9 cellular contexts compared by ENCODE assay signal in genomic region chr12:30796508-30796780, GRCh38. TPM values are rescaled to one million over a fixed set of nuclear protein-coding genes. Genes with fewer than 3 reads are reported as not detected.
A peak's percentile ranks its signal among the peaks of the same experiment; 100 is the strongest.
DNase-seq lines count a peak whose midpoint lies in the region; ATAC-seq, FAIRE-seq and TF ChIP-seq lines count a peak whose summit lies in the region.
"Had no signal": no experiment of that assay in that cellular context is flagged by ENCODE, and none has a peak within 500 bp of the region (broad histone marks: within the 10 kb centered on the region; RNA-seq: fewer than 3 reads in every experiment).

No MANE protein-coding gene starts in this region.

- CTCF ChIA-PET in WTC11 (lab: Charles Lee), result interaction anchor here (0.6 to 4.5 kb wide), 7 partner anchors 9 to 100 kb away, joined by 3 to 59 read pairs (median 4); partner anchors contain the start of genes CAPRIN2 and IPO8

- no peaks in the 10 kb centered on the region for H3K36me3 ChIP-seq in pancreas

- ATAC-seq in HG03139 (IDR thresholded peaks at IDR 0.05; ENCODE audit: unreplicated experiment) (peak; percentile 16), WTC11 (peak; percentile 62), pancreas (peak; percentile 63 to 83 (median 74)), HG03571 (IDR thresholded peaks at IDR 0.05; ENCODE audit: unreplicated experiment) (no peak)

- H3K27ac Mint-ChIP-seq in WTC11 (no peak overlapping the region), glutamatergic neuron (ENCODE audit: unreplicated experiment) (no peak overlapping the region)

- H3K4me3 Mint-ChIP-seq in WTC11, result peak overlapping the region; percentile 78
- peak overlapping the region; percentile 82 for H3K4me3 Mint-ChIP-seq in glutamatergic neuron (ENCODE audit: unreplicated experiment)

- H3K4me1 ChIP-seq in pancreas, result no peaks in the 10 kb centered on the region

- WGBS in pancreas, 2 donors, result 1% methylated on average over 17 to 19 of the region's 19 CpGs

- H3K27me3 ChIP-seq in pancreas, result no peaks in the 10 kb centered on the region

- no peak for FAIRE-seq in pancreas (lab: Jason Lieb, UNC)
- FAIRE-seq: A204.1 had no signal

- H3K9me3 Mint-ChIP-seq in WTC11, result peaks cover 7% of the 10 kb centered on the region
- no peaks in the 10 kb centered on the region for H3K9me3 Mint-ChIP-seq in glutamatergic neuron (ENCODE audit: unreplicated experiment)

- no peak overlapping the region for H3K27ac ChIP-seq in pancreas

- POLR2A ChIA-PET in WTC11 (lab: Charles Lee), result interaction anchor here (1.0 to 3.1 kb wide), 5 partner anchors 9 to 101 kb away, joined by 3 to 37 read pairs (median 6); partner anchors contain the start of genes CAPRIN2 and IPO8

- H3K9me3 ChIP-seq in pancreas, result no peaks in the 10 kb centered on the region

- peaks cover 24% of the 10 kb centered on the region for H3K36me3 Mint-ChIP-seq in WTC11
- H3K36me3 Mint-ChIP-seq in glutamatergic neuron (ENCODE audit: unreplicated experiment), result peaks cover 3% of the 10 kb centered on the region

- intact Hi-C loops in pancreas (cut with DNase I), result no loop called here

- DNase-seq in DMS79 (lab: John Stamatoyannopoulos, UW) (peak; percentile 45), DMS79 treated with DMSO at 0.1 percent for 48 hours (lab: John Stamatoyannopoulos, UW) (no peak), WTC11 (ENCODE audit: low spot score) (peak; percentile 70), glutamatergic neuron (no peak), pancreas (peak in 4 of 6 donors; percentile 28 to 76 (median 34)), middle frontal gyrus (ENCODE audit: extremely low spot score, low spot score) (no peak)

- no peak for TF ChIP-seq CTCF in WTC11 (IDR thresholded peaks at IDR 0.05)
- TF ChIP-seq CTCF in glutamatergic neuron (IDR thresholded peaks at IDR 0.05; ENCODE audit: partially characterized antibody, unreplicated experiment), result no peak
- no peak for TF ChIP-seq CTCF in pancreas (IDR thresholded peaks at IDR 0.05)

- H3K4me3 ChIP-seq in pancreas, result peak overlapping the region; percentile 38 to 76 (median 56)

- peaks cover 17% of the 10 kb centered on the region for H3K27me3 Mint-ChIP-seq in WTC11 (ENCODE audit: low read depth)
- peaks cover 11% of the 10 kb centered on the region for H3K27me3 Mint-ChIP-seq in glutamatergic neuron (ENCODE audit: unreplicated experiment)

- H3K4me1 Mint-ChIP-seq in WTC11 (peaks cover 51% of the 10 kb centered on the region), glutamatergic neuron (ENCODE audit: low read depth, unreplicated experiment) (peaks cover 3% of the 10 kb centered on the region)

TF ChIP-seq in WTC11, 78 proteins besides CTCF, POLR2A, EP300 and RAD21:
- 0 out of 2 replicates have a peak, but pooled peaks have one; percentile 22 for TF ChIP-seq ETV6 (CRISPR knock-in tag; IDR thresholded peaks at IDR 0.05)
- TF ChIP-seq E2F4 (CRISPR knock-in tag; IDR thresholded peaks at IDR 0.05; ENCODE audit: borderline replicate concordance, low read depth), result no peak
- no peak for TF ChIP-seq GTF2I (CRISPR knock-in tag; conservative IDR thresholded peaks at IDR 0.05)
- TF ChIP-seq NR3C1 (CRISPR knock-in tag; conservative IDR thresholded peaks at IDR 0.05; ENCODE audit: low read depth), result no peak

RNA-seq across cellular contexts. Expression of gene CAPRIN2, which starts 41.7 kb away (rescaled TPM):
- 55.9 to 62.7 TPM (median 59.7 TPM) in 3 replicates for total RNA-seq in WTC11 (2021)
- 36.5 TPM for total RNA-seq in glutamatergic neuron (ENCODE audit: unreplicated experiment)
- 10 to 100 TPM in 2 of 6 donors, 1 to 10 TPM in 4; 5.7 to 20.8 (median 9.1) TPM for total RNA-seq in pancreas
- polyA plus RNA-seq in pancreas, result 10 to 100 TPM; 20.3 to 25.6 TPM

Comparison
In these comparisons a context has a peak if more than half of its experiments do, and no peak if none do; other contexts are left out.
1. DNase-seq: peak in DMS79 (single experiment), WTC11 (single experiment) and pancreas (4 of 6); none in DMS79 treated with DMSO at 0.1 percent for 48 hours (single experiment), glutamatergic neuron (single experiment) and middle frontal gyrus (single experiment).